In genomic region chr1:22814176-22815042, GRCh38 we compare ENCODE assay signal across 11 cellular contexts.
DNase-seq lines count a peak whose midpoint lies in the region; ATAC-seq and TF ChIP-seq lines count a peak whose summit lies in the region.
"Had no signal": no experiment of that assay in that cellular context is flagged by ENCODE, and none has a peak within 500 bp of the region (broad histone marks: within the 10 kb centered on the region; RNA-seq: fewer than 3 reads in every experiment).

No MANE protein-coding gene starts in this region.

- no peaks in the 10 kb centered on the region for H3K27me3 Mint-ChIP-seq in chondrocyte (ENCODE audit: low read depth)

- no peaks in the 10 kb centered on the region for H3K9me3 ChIP-seq in BE2C
- H3K9me3 ChIP-seq: left ventricle myocardium inferior had no signal

- H3K27ac Mint-ChIP-seq in chondrocyte (ENCODE audit: unreplicated experiment), result no peak overlapping the region

- H3K4me1 Mint-ChIP-seq in chondrocyte (ENCODE audit: low read depth), result no peaks in the 10 kb centered on the region

- POLR2A ChIA-PET in HEK293T (lab: Yijun Ruan, JAX), result no interaction called here

- H3K4me3 Mint-ChIP-seq in chondrocyte (ENCODE audit: unreplicated experiment), result no peak overlapping the region

- H3K4me1 ChIP-seq in BE2C, result no peaks in the 10 kb centered on the region

- H3K36me3 Mint-ChIP-seq in chondrocyte (ENCODE audit: low read depth), result peaks cover 4% of the 10 kb centered on the region

- ATAC-seq in GM18909 (IDR thresholded peaks at IDR 0.05; ENCODE audit: poor library complexity, unreplicated experiment) (no peak), GM19324 (IDR thresholded peaks at IDR 0.05; ENCODE audit: low FRiP score, unreplicated experiment) (no peak), HG03159 (IDR thresholded peaks at IDR 0.05; ENCODE audit: unreplicated experiment) (no peak)

- no peak overlapping the region for H3K4me3 ChIP-seq in BE2C (ENCODE audit: low read depth, low read length)
- H3K4me3 ChIP-seq: left ventricle myocardium inferior had no signal

- H3K27me3 ChIP-seq in BE2C, result no peaks in the 10 kb centered on the region

- CTCF ChIA-PET in HEK293T (lab: Yijun Ruan, JAX), result no interaction called here

- DNase-seq in BE2C (peak; percentile 46), NCI-H1417 (lab: John Stamatoyannopoulos, UW) (peak; percentile 52 to 86 (median 66)), chondrocyte (ENCODE audit: low spot score) (peak; percentile 66), occipital lobe (lab: John Stamatoyannopoulos, UW) (peak; percentile 71), HEK293T (ENCODE audit: extremely low spot score) (no peak)
- DNase-seq: activated naive CD4-positive, alpha-beta T cell treated with anti-CD3 and anti-CD28 coated beads, Interleukin-2, amount 50 U/mL, for 16 hours; IMR-90 had no signal

- no peaks in the 10 kb centered on the region for H3K36me3 ChIP-seq in BE2C
- H3K36me3 ChIP-seq: left ventricle myocardium inferior had no signal

- no peaks in the 10 kb centered on the region for H3K9me3 Mint-ChIP-seq in chondrocyte (ENCODE audit: low read depth)

- TF ChIP-seq CTCF in BE2C (IDR thresholded peaks at IDR 0.05; ENCODE audit: low read depth, low read length) (no peak), chondrocyte (IDR thresholded peaks at IDR 0.05) (no peak)

TF ChIP-seq in HEK293T, 16 proteins besides CTCF, POLR2A, EP300 and RAD21:
- TF ChIP-seq ZNF384 (IDR thresholded peaks at IDR 0.05) (no peak), NFRKB (IDR thresholded peaks at IDR 0.05) (no peak), SP1 (IDR thresholded peaks at IDR 0.05) (no peak), FOXK2 (IDR thresholded peaks at IDR 0.05) (no peak), FOXM1 (IDR thresholded peaks at IDR 0.05; ENCODE audit: borderline replicate concordance) (no peak), ELF4 (IDR thresholded peaks at IDR 0.05) (no peak), ARNT (IDR thresholded peaks at IDR 0.05) (no peak), TARDBP (IDR thresholded peaks at IDR 0.05) (no peak), BHLHE40 (IDR thresholded peaks at IDR 0.05; ENCODE audit: borderline replicate concordance) (no peak), CTBP1 (IDR thresholded peaks at IDR 0.05; ENCODE audit: borderline replicate concordance) (no peak)
